8 cellular contexts compared by ENCODE assay signal in genomic region chr6:122033564-122034181, GRCh38.
DNase-seq lines count a peak whose midpoint lies in the region; ATAC-seq, FAIRE-seq and TF ChIP-seq lines count a peak whose summit lies in the region.

No MANE protein-coding gene starts in this region.

- DNase-seq in Daoy (ENCODE audit: low read depth), result peak; percentile 24
- peak; percentile 36 for DNase-seq in NCI-H526 treated with DMSO at 0.1 percent for 48 hours (lab: John Stamatoyannopoulos, UW)
- peak; percentile 69 for DNase-seq in MCF 10A (ENCODE audit: unreplicated experiment)
- peak; percentile 40 for DNase-seq in keratinocyte (ENCODE audit: low read depth, low spot score)
- DNase-seq in tibial nerve (ENCODE audit: low spot score in 2 of 2), result no peak
- no peak for DNase-seq in activated T-cell treated with anti-CD3 and anti-CD28 coated beads, Interleukin-2, amount 50 U/mL, for 24 hours

- dilution Hi-C loops in keratinocyte (cut with MboI; ENCODE audit: extremely low pct_ligation_motif_present, low sequenced_read_pairs), result no loop called here

- TF ChIP-seq CTCF in MCF 10A (IDR thresholded peaks at IDR 0.05; ENCODE audit: unreplicated experiment), result peak; percentile 57
- peak in 2 of 3 experiments; percentile 32 to 64 for TF ChIP-seq CTCF in keratinocyte (optimal IDR thresholded peaks at IDR 0.05 in 1 of 3, IDR thresholded peaks at IDR 0.05 in 1 of 3, conservative IDR thresholded peaks at IDR 0.05 in 1 of 3; ENCODE audit: extremely low read depth in 1 of 3, insufficient read depth in 2 of 3, low read length in 3 of 3)
- TF ChIP-seq CTCF in tibial nerve (IDR thresholded peaks at IDR 0.05), result peak; percentile 35 to 70 (median 63)

- no peaks in the 10 kb centered on the region for H3K79me2 ChIP-seq in keratinocyte (ENCODE audit: control insufficient read depth, insufficient read depth, low read length)

- H3K27ac ChIP-seq in keratinocyte (ENCODE audit: control insufficient read depth, insufficient read depth, low read length) (no peak overlapping the region), tibial nerve (no peak overlapping the region)

- FAIRE-seq in keratinocyte (lab: Jason Lieb, UNC), result peak; percentile 51

- TF ChIP-seq EP300 in tibial nerve (IDR thresholded peaks at IDR 0.05), result peak in 1 of 2 donors; percentile 16

- H3K4me2 ChIP-seq in keratinocyte (ENCODE audit: control insufficient read depth, extremely low read depth, insufficient read depth, low read depth, low read length), result no peak overlapping the region

- no peak overlapping the region for H3K27ac Mint-ChIP-seq in MCF 10A (ENCODE audit: low read depth, unreplicated experiment)
- no peak overlapping the region for H3K27ac Mint-ChIP-seq in activated T-cell treated with anti-CD3 and anti-CD28 coated beads, Interleukin-2, amount 50 U/mL, for 24 hours

- no peak overlapping the region for H3K4me3 Mint-ChIP-seq in MCF 10A (ENCODE audit: unreplicated experiment)
- H3K4me3 Mint-ChIP-seq in activated T-cell treated with anti-CD3 and anti-CD28 coated beads, Interleukin-2, amount 50 U/mL, for 24 hours, result no peak overlapping the region

- no peaks in the 10 kb centered on the region for H3K27me3 ChIP-seq in keratinocyte (ENCODE audit: control insufficient read depth, extremely low read depth, insufficient read depth, low read length)
- H3K27me3 ChIP-seq in tibial nerve, result no peaks in the 10 kb centered on the region

- no peaks in the 10 kb centered on the region for H4K20me1 ChIP-seq in keratinocyte (ENCODE audit: control insufficient read depth, extremely low read depth, insufficient read depth, low read length)

- no peaks in the 10 kb centered on the region for H3K27me3 Mint-ChIP-seq in MCF 10A (ENCODE audit: insufficient read depth, unreplicated experiment)
- H3K27me3 Mint-ChIP-seq in activated T-cell treated with anti-CD3 and anti-CD28 coated beads, Interleukin-2, amount 50 U/mL, for 24 hours, result no peaks in the 10 kb centered on the region

- TF ChIP-seq POLR2A in tibial nerve (IDR thresholded peaks at IDR 0.05), result no peak

- peak; percentile 93 for ATAC-seq in GM21381 (IDR thresholded peaks at IDR 0.05; ENCODE audit: unreplicated experiment)
- ATAC-seq in HG03520 (IDR thresholded peaks at IDR 0.05; ENCODE audit: unreplicated experiment), result peak; percentile 88

- POLR2A ChIA-PET in MCF 10A (lab: Yijun Ruan, JAX), result interaction anchor here (2.6 kb wide), 1 partner anchor 597 kb away, joined by 9 read pairs; no protein-coding TSS in a partner anchor

- no peaks in the 10 kb centered on the region for H3K36me3 Mint-ChIP-seq in MCF 10A (ENCODE audit: insufficient read depth, unreplicated experiment)
- no peaks in the 10 kb centered on the region for H3K36me3 Mint-ChIP-seq in activated T-cell treated with anti-CD3 and anti-CD28 coated beads, Interleukin-2, amount 50 U/mL, for 24 hours (ENCODE audit: low read depth)

- H3K9me1 ChIP-seq in keratinocyte (ENCODE audit: control insufficient read depth, extremely low read depth, insufficient read depth, low read length), result peaks cover 2% of the 10 kb centered on the region

- H3K4me1 Mint-ChIP-seq in MCF 10A (ENCODE audit: insufficient read depth, unreplicated experiment), result peaks cover 14% of the 10 kb centered on the region
- H3K4me1 Mint-ChIP-seq in activated T-cell treated with anti-CD3 and anti-CD28 coated beads, Interleukin-2, amount 50 U/mL, for 24 hours (ENCODE audit: low read depth), result peaks cover 2% of the 10 kb centered on the region

- no peak overlapping the region for H3K9ac ChIP-seq in keratinocyte (ENCODE audit: control insufficient read depth, extremely low read depth, insufficient read depth, low read length)

- peaks cover 10% of the 10 kb centered on the region for H3K4me1 ChIP-seq in keratinocyte (ENCODE audit: control insufficient read depth, extremely low read depth, insufficient read depth, low read length)
- H3K4me1 ChIP-seq in tibial nerve, result no peaks in the 10 kb centered on the region

- intact Hi-C loops in MCF 10A (cut with micrococcal nuclease), result loop anchor here (1.0 to 5.0 kb wide), 3 partner anchors 149 to 603 kb away; no protein-coding TSS in a partner anchor

- H3K36me3 ChIP-seq in keratinocyte (ENCODE audit: control insufficient read depth in 2 of 2, extremely low read depth in 1 of 2, insufficient read depth in 2 of 2, low read length in 2 of 2) (no peaks in the 10 kb centered on the region), tibial nerve (no peaks in the 10 kb centered on the region)

- CTCF ChIA-PET in MCF 10A (lab: Yijun Ruan, JAX), result interaction anchor here (0.6 to 3.0 kb wide), 18 partner anchors 13 to 1182 kb away, joined by 3 to 45 read pairs (median 3); partner anchors contain the start of gene GJA1

- H3K9me3 Mint-ChIP-seq in MCF 10A (ENCODE audit: unreplicated experiment), result peaks cover 7% of the 10 kb centered on the region
- H3K9me3 Mint-ChIP-seq in activated T-cell treated with anti-CD3 and anti-CD28 coated beads, Interleukin-2, amount 50 U/mL, for 24 hours, result no peaks in the 10 kb centered on the region

- H3K4me3 ChIP-seq in keratinocyte (ENCODE audit: control insufficient read depth in 2 of 3, extremely low read depth in 1 of 3, insufficient read depth in 2 of 3, low read depth in 1 of 3, low read length in 3 of 3) (no peak overlapping the region), tibial nerve (no peak overlapping the region)

- no peak overlapping the region for H2AFZ ChIP-seq in keratinocyte (ENCODE audit: control insufficient read depth, low read length)

- no peaks in the 10 kb centered on the region for H3K9me3 ChIP-seq in keratinocyte (ENCODE audit: control insufficient read depth, low read depth, low read length)
- no peaks in the 10 kb centered on the region for H3K9me3 ChIP-seq in tibial nerve

- WGBS in tibial nerve, 2 donors, result 0% methylated on average over 1 of the region's 1 CpG

- BruUV-seq in MCF 10A (replicated peaks; lab: Mats Ljungman, UMichigan), result no TSS peak

Comparison
In these comparisons a context has a peak if more than half of its experiments do, and no peak if none do; other contexts are left out.
1. DNase-seq: peak in Daoy (single experiment), NCI-H526 treated with DMSO at 0.1 percent for 48 hours (single experiment), MCF 10A (single experiment) and keratinocyte (single experiment); none in tibial nerve (0 of 2) and activated T-cell treated with anti-CD3 and anti-CD28 coated beads, Interleukin-2, amount 50 U/mL, for 24 hours (single experiment).
2. Peak in every context shown above with its lines, with median percentiles within 50 percentile points of each other: CTCF ChIP-seq.